8 cellular contexts compared by ENCODE assay signal in genomic region chr10:17025444-17026295, GRCh38.
DNase-seq lines count a peak whose midpoint lies in the region; ATAC-seq and TF ChIP-seq lines count a peak whose summit lies in the region.

No MANE protein-coding gene starts in this region.

- H3K9me3 Mint-ChIP-seq in central memory CD8-positive, alpha-beta T cell, result no peaks in the 10 kb centered on the region

- H3K4me1 Mint-ChIP-seq in central memory CD8-positive, alpha-beta T cell, result peaks cover 39% of the 10 kb centered on the region

- no peak for ATAC-seq in central memory CD8-positive, alpha-beta T cell (replicated peaks; ENCODE audit: extremely low read depth, poor library complexity, severe bottlenecking)

- peak; percentile 88 for DNase-seq in HS-27A (ENCODE audit: low read depth)
- DNase-seq in activated CD4-positive, alpha-beta T cell treated with anti-CD3 and anti-CD28 coated beads for 1 hour, result peak; percentile 33
- peak in 1 of 2 donors; percentile 37 for DNase-seq in central memory CD8-positive, alpha-beta T cell (ENCODE audit: low spot score in 2 of 2)
- DNase-seq in middle frontal gyrus (ENCODE audit: extremely low spot score, low spot score), result peak; percentile 66
- peak; percentile 83 for DNase-seq in stimulated activated CD8-positive, alpha-beta memory T cell treated with anti-CD3 and anti-CD28 coated beads, Interleukin-4, amount 100 ng/mL, for 48 hours
- DNase-seq in OCI-M2 (lab: John Stamatoyannopoulos, UW; ENCODE audit: unreplicated experiment), result no peak
- DNase-seq in thyroid gland, result no peak
- no peak for DNase-seq in NCI-H2171 (lab: John Stamatoyannopoulos, UW)

- H3K36me3 ChIP-seq in thyroid gland, result no peaks in the 10 kb centered on the region

- peak overlapping the region; percentile 98 for H3K27ac Mint-ChIP-seq in central memory CD8-positive, alpha-beta T cell (ENCODE audit: low read depth)

- H3K27me3 Mint-ChIP-seq in central memory CD8-positive, alpha-beta T cell, result no peaks in the 10 kb centered on the region

- peak overlapping the region; percentile 61 for H3K4me3 Mint-ChIP-seq in central memory CD8-positive, alpha-beta T cell

- H3K36me3 Mint-ChIP-seq in central memory CD8-positive, alpha-beta T cell (ENCODE audit: insufficient read depth), result peaks cover 24% of the 10 kb centered on the region

- 65 to 76% methylated on average over 7 of the region's 7 CpGs for whole genome bisulfite sequencing in thyroid gland, 2 donors

- peak overlapping the region in 1 of 3 donors; percentile 79 for H3K27ac ChIP-seq in thyroid gland

- H3K4me1 ChIP-seq in thyroid gland, result peaks cover 25 to 50% of the 10 kb centered on the region in 2 donors

- intact Hi-C loops in thyroid gland (cut with DNase I), result no loop called here

- no peaks in the 10 kb centered on the region for H3K9me3 ChIP-seq in thyroid gland

- no peak overlapping the region for H3K4me3 ChIP-seq in thyroid gland (replicated peaks in 1 of 3)

- H3K27me3 ChIP-seq in thyroid gland, result no peaks in the 10 kb centered on the region

- no peak for TF ChIP-seq POLR2A in thyroid gland (IDR thresholded peaks at IDR 0.05)

- no peak for TF ChIP-seq CTCF in thyroid gland (IDR thresholded peaks at IDR 0.05)

Comparison
In these comparisons a context has a peak if more than half of its experiments do, and no peak if none do; other contexts are left out.
1. DNase-seq: peak in HS-27A (single experiment), activated CD4-positive, alpha-beta T cell treated with anti-CD3 and anti-CD28 coated beads for 1 hour (single experiment), middle frontal gyrus (single experiment) and stimulated activated CD8-positive, alpha-beta memory T cell treated with anti-CD3 and anti-CD28 coated beads, Interleukin-4, amount 100 ng/mL, for 48 hours (single experiment); none in OCI-M2 (single experiment), thyroid gland (0 of 2) and NCI-H2171 (single experiment).